Comparison of ENCODE assay signal across 7 cellular contexts in genomic region chr3:185282696-185283373, GRCh38. TPM values are rescaled to one million over a fixed set of nuclear protein-coding genes. Genes with fewer than 3 reads are reported as not detected.
DNase-seq lines count a peak whose midpoint lies in the region; ATAC-seq and TF ChIP-seq lines count a peak whose summit lies in the region.

No MANE protein-coding gene starts in this region.

- H3K36me3 Mint-ChIP-seq in activated B cell treated with CpG ODN at 0.5 μM for 24 hours (ENCODE audit: low read depth): peaks cover 8% of the 10 kb centered on the region

- peaks cover 14% of the 10 kb centered on the region for H3K9me3 Mint-ChIP-seq in activated B cell treated with CpG ODN at 0.5 μM for 24 hours

- CTCF ChIA-PET in activated B cell treated with CpG ODN at 0.5 μM for 24 hours (lab: Charles Lee): no interaction called here

- no peak for TF ChIP-seq CTCF in activated B cell treated with CpG ODN at 0.5 μM for 24 hours (IDR thresholded peaks at IDR 0.05)

- peaks cover 21% of the 10 kb centered on the region for H3K4me1 Mint-ChIP-seq in activated B cell treated with CpG ODN at 0.5 μM for 24 hours

- peaks cover 17% of the 10 kb centered on the region for H3K27me3 Mint-ChIP-seq in activated B cell treated with CpG ODN at 0.5 μM for 24 hours

- H3K27ac ChIP-seq in caudate nucleus (ENCODE audit: low read depth, low read length): no peak overlapping the region
- H3K27ac ChIP-seq in skin epidermis: peak overlapping the region in 17 of 21 experiments; percentile 18 to 80 (median 59)

- H3K27ac Mint-ChIP-seq in activated B cell treated with CpG ODN at 0.5 μM for 24 hours: peak overlapping the region; percentile 80

- POLR2A ChIA-PET in activated B cell treated with CpG ODN at 0.5 μM for 24 hours (lab: Charles Lee): no interaction called here

- peak; percentile 96 for ATAC-seq in GM18861 (IDR thresholded peaks at IDR 0.05; ENCODE audit: unreplicated experiment)
- peak; percentile 98 for ATAC-seq in HG03095 (IDR thresholded peaks at IDR 0.05; ENCODE audit: unreplicated experiment)
- ATAC-seq in activated B cell treated with CpG ODN at 0.5 μM for 24 hours (ENCODE audit: low read depth): peak; percentile 99

- H3K4me3 ChIP-seq in skin epidermis: peak overlapping the region; percentile 56 to 74 (median 71)

- H3K4me3 Mint-ChIP-seq in activated B cell treated with CpG ODN at 0.5 μM for 24 hours: peak overlapping the region; percentile 95

- DNase-seq in NCI-H2196 treated with DMSO at 0.1 percent for 48 hours (lab: John Stamatoyannopoulos, UW; ENCODE audit: unreplicated experiment) (peak; percentile 99), activated B cell treated with CpG ODN at 0.5 μM for 24 hours (peak; percentile 90), caudate nucleus (lab: John Stamatoyannopoulos, UW) (peak; percentile 50 to 98 (median 91)), iPS-NIHi7 (ENCODE audit: extremely low spot score) (peak; percentile 98)

- intact Hi-C loops in activated B cell treated with CpG ODN at 0.5 μM for 24 hours (cut with micrococcal nuclease): loop anchor here (1.0 to 10.0 kb wide), 5 partner anchors 76 to 1398 kb away; partner anchors contain the start of genes PARL, SENP2, TMEM41A and VPS8

RNA-seq across cellular contexts. Expression of gene EHHADH, which starts 29.0 kb away (rescaled TPM):
- total RNA-seq in activated B cell treated with CpG ODN at 0.5 μM for 24 hours: 1.1 and 1.7 TPM in 2 replicates
